ENCODE assay signal across 1 cellular context in the genomic region with DNA sequence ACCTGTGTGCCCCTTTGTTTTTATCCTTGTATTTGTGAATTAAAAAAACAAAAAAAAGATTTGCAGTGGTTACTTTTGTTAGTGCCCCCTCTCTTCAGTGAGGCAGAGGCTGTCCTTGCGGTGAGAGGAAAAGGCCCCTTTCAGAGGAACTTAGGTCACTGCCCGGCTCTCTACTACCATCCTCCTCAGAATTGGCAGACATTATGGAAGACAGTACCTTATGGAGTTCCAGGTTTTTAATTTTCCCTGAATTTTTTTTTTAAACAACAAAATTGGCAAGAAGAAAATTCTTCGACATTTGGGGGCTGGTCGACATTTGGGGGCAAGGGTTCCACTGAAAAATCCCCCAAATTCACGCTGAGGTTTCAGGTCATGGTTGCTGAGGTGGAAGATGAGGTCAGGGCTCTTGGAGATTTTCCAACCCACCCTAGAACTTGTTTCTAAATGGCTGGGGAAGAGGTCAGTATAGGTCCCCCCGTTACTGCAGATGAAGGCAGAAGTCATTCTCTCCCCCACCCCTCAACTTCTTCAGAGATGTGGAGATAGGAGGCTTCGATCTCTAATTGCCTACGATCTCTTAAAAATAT.
TF ChIP-seq lines count a peak whose summit lies in the region.

No MANE protein-coding gene starts in this region.

TF ChIP-seq in GM23338, 12 proteins besides CTCF, POLR2A, EP300 and RAD21 (continued from another document):
- TF ChIP-seq, protein P1, sequence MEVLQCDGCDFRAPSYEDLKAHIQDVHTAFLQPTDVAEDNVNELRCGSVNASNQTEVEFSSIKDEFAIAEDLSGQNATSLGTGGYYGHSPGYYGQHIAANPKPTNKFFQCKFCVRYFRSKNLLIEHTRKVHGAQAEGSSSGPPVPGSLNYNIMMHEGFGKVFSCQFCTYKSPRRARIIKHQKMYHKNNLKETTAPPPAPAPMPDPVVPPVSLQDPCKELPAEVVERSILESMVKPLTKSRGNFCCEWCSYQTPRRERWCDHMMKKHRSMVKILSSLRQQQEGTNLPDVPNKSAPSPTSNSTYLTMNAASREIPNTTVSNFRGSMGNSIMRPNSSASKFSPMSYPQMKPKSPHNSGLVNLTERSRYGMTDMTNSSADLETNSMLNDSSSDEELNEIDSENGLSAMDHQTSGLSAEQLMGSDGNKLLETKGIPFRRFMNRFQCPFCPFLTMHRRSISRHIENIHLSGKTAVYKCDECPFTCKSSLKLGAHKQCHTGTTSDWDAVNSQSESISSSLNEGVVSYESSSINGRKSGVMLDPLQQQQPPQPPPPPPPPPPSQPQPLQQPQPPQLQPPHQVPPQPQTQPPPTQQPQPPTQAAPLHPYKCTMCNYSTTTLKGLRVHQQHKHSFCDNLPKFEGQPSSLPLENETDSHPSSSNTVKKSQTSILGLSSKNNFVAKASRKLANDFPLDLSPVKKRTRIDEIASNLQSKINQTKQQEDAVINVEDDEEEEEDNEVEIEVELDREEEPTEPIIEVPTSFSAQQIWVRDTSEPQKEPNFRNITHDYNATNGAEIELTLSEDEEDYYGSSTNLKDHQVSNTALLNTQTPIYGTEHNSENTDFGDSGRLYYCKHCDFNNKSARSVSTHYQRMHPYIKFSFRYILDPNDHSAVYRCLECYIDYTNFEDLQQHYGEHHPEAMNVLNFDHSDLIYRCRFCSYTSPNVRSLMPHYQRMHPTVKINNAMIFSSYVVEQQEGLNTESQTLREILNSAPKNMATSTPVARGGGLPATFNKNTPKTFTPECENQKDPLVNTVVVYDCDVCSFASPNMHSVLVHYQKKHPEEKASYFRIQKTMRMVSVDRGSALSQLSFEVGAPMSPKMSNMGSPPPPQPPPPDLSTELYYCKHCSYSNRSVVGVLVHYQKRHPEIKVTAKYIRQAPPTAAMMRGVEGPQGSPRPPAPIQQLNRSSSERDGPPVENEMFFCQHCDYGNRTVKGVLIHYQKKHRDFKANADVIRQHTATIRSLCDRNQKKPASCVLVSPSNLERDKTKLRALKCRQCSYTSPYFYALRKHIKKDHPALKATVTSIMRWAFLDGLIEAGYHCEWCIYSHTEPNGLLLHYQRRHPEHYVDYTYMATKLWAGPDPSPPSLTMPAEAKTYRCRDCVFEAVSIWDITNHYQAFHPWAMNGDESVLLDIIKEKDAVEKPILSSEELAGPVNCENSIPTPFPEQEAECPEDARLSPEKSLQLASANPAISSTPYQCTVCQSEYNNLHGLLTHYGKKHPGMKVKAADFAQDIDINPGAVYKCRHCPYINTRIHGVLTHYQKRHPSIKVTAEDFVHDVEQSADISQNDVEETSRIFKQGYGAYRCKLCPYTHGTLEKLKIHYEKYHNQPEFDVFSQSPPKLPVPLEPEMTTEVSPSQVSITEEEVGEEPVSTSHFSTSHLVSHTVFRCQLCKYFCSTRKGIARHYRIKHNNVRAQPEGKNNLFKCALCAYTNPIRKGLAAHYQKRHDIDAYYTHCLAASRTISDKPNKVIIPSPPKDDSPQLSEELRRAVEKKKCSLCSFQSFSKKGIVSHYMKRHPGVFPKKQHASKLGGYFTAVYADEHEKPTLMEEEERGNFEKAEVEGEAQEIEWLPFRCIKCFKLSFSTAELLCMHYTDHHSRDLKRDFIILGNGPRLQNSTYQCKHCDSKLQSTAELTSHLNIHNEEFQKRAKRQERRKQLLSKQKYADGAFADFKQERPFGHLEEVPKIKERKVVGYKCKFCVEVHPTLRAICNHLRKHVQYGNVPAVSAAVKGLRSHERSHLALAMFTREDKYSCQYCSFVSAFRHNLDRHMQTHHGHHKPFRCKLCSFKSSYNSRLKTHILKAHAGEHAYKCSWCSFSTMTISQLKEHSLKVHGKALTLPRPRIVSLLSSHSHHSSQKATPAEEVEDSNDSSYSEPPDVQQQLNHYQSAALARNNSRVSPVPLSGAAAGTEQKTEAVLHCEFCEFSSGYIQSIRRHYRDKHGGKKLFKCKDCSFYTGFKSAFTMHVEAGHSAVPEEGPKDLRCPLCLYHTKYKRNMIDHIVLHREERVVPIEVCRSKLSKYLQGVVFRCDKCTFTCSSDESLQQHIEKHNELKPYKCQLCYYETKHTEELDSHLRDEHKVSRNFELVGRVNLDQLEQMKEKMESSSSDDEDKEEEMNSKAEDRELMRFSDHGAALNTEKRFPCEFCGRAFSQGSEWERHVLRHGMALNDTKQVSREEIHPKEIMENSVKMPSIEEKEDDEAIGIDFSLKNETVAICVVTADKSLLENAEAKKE (CRISPR knock-in tag; IDR thresholded peaks at IDR 0.05), result no peak
- TF ChIP-seq POLR2AphosphoS5 (IDR thresholded peaks at IDR 0.05; ENCODE audit: low read depth) (no peak), NANOG (IDR thresholded peaks at IDR 0.05; ENCODE audit: borderline replicate concordance) (no peak), STAT1 (IDR thresholded peaks at IDR 0.05; ENCODE audit: unreplicated experiment) (no peak), ZNF331 (CRISPR knock-in tag; IDR thresholded peaks at IDR 0.05; ENCODE audit: low read depth) (no peak)
- TF ChIP-seq, protein P2, sequence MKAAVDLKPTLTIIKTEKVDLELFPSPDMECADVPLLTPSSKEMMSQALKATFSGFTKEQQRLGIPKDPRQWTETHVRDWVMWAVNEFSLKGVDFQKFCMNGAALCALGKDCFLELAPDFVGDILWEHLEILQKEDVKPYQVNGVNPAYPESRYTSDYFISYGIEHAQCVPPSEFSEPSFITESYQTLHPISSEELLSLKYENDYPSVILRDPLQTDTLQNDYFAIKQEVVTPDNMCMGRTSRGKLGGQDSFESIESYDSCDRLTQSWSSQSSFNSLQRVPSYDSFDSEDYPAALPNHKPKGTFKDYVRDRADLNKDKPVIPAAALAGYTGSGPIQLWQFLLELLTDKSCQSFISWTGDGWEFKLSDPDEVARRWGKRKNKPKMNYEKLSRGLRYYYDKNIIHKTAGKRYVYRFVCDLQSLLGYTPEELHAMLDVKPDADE (IDR thresholded peaks at IDR 0.05), result no peak
- TF ChIP-seq, protein P3, sequence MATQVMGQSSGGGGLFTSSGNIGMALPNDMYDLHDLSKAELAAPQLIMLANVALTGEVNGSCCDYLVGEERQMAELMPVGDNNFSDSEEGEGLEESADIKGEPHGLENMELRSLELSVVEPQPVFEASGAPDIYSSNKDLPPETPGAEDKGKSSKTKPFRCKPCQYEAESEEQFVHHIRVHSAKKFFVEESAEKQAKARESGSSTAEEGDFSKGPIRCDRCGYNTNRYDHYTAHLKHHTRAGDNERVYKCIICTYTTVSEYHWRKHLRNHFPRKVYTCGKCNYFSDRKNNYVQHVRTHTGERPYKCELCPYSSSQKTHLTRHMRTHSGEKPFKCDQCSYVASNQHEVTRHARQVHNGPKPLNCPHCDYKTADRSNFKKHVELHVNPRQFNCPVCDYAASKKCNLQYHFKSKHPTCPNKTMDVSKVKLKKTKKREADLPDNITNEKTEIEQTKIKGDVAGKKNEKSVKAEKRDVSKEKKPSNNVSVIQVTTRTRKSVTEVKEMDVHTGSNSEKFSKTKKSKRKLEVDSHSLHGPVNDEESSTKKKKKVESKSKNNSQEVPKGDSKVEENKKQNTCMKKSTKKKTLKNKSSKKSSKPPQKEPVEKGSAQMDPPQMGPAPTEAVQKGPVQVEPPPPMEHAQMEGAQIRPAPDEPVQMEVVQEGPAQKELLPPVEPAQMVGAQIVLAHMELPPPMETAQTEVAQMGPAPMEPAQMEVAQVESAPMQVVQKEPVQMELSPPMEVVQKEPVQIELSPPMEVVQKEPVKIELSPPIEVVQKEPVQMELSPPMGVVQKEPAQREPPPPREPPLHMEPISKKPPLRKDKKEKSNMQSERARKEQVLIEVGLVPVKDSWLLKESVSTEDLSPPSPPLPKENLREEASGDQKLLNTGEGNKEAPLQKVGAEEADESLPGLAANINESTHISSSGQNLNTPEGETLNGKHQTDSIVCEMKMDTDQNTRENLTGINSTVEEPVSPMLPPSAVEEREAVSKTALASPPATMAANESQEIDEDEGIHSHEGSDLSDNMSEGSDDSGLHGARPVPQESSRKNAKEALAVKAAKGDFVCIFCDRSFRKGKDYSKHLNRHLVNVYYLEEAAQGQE (IDR thresholded peaks at IDR 0.05; ENCODE audit: unreplicated experiment), result no peak
